ENCODE assay signal across 8 cellular contexts in the genomic region with DNA sequence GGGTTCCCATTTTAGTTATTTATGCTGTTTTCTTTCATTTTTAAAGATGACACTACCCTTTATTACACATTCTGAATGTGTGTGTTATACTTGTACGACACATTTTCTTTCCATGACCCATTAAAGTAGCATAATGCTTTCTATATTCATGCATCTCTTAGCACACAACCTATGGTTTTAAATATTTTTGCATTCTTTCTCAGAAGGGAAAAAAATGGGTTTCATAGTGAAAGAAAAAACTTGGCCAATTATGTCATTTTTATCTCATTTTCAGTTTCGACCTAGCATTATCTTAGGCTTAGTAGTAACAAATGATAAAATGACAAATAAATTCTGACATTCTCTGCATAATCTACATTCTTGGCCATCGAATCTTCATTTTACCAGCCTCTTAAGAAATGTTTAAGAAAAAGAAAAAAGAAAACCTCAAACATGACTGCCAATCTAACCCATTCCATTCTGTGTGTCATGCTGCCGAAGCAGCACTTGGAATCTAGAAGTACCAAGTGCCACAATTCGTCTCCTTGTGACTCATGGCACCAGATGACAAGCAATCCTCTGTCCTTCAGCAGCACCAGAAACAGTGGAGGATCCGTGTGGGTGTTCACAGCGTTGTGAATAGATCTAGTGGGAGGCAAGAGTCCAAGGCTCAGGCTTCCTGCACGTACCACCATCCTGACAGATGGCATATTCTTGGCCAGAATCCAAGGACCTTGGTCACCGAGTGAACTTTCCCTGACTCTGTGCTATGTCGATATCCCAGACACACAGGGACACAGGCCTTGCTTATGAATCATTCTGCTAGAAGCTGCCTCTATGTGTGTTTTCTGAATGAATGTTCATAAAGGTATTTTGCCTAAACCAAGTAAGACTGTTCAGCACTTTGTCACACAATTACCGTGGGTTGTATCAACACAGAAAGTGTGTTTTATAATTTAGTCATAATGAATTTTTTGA.
DNase-seq lines count a peak whose midpoint lies in the region; ATAC-seq and TF ChIP-seq lines count a peak whose summit lies in the region.

No MANE protein-coding gene starts in this region.

- no peak overlapping the region for H2BK15ac ChIP-seq in H9 (ENCODE audit: low read depth, low read length)

- H3K27ac ChIP-seq in H9 (ENCODE audit: insufficient read length, low read depth, low read length) = no peak overlapping the region

- no peak overlapping the region for H3K14ac ChIP-seq in H9 (ENCODE audit: insufficient read depth, low read length)

- no peak overlapping the region for H3T11ph ChIP-seq in H9 (ENCODE audit: low read length)

- H3K36me3 Mint-ChIP-seq in stimulated activated effector memory CD8-positive, alpha-beta T cell treated with anti-CD3 and anti-CD28 coated beads, Interleukin-12 subunit alpha, Interleukin-12 subunit beta, amount 100 ng/mL, for 72 hours = no peaks in the 10 kb centered on the region
- H3K36me3 Mint-ChIP-seq in H9 (ENCODE audit: insufficient read depth in 1 of 3, low read depth in 3 of 3) = no peaks in the 10 kb centered on the region

- H2AK5ac ChIP-seq in H9 (ENCODE audit: insufficient read length, low read length) = no peak overlapping the region

- no peaks in the 10 kb centered on the region for H3K9me3 Mint-ChIP-seq in stimulated activated effector memory CD8-positive, alpha-beta T cell treated with anti-CD3 and anti-CD28 coated beads, Interleukin-12 subunit alpha, Interleukin-12 subunit beta, amount 100 ng/mL, for 72 hours
- no peaks in the 10 kb centered on the region for H3K9me3 Mint-ChIP-seq in H9

- H3K4ac ChIP-seq in H9 (ENCODE audit: low read depth, low read length) = no peak overlapping the region

- no peaks in the 10 kb centered on the region for H3K27me3 Mint-ChIP-seq in H9 (ENCODE audit: low read depth)

- no peak overlapping the region for H2AFZ ChIP-seq in H9 (ENCODE audit: low read length)

- H3K4me1 ChIP-seq in H9 (ENCODE audit: insufficient read depth, low read length) = no peaks in the 10 kb centered on the region

- H3K79me2 ChIP-seq in H9 (ENCODE audit: insufficient read depth, low read length) = no peaks in the 10 kb centered on the region

- no peak overlapping the region for H2BK5ac ChIP-seq in H9 (ENCODE audit: insufficient read length, low read length)

- H3K56ac ChIP-seq in H9 (ENCODE audit: insufficient read length, low read depth, low read length) = no peak overlapping the region

- H2BK120ac ChIP-seq in H9 (ENCODE audit: low read depth, low read length, poor library complexity, severe bottlenecking) = no peak overlapping the region

- no peaks in the 10 kb centered on the region for H3K27me3 ChIP-seq in H9 (ENCODE audit: insufficient read depth, low read length)

- H3K9ac ChIP-seq in H9 (ENCODE audit: extremely low read depth, insufficient read length, low read length) = no peak overlapping the region

- H4K20me1 ChIP-seq in H9 (ENCODE audit: control insufficient read depth, insufficient read depth, insufficient read length) = no peaks in the 10 kb centered on the region

- H4K8ac ChIP-seq in H9 (replicated peaks; ENCODE audit: insufficient read length, low read depth, low read length) = no peak overlapping the region

- peak overlapping the region; percentile 43 for H3K4me3 ChIP-seq in WI38 (ENCODE audit: low read depth, low read length)

- no peak overlapping the region for H3K27ac Mint-ChIP-seq in stimulated activated effector memory CD8-positive, alpha-beta T cell treated with anti-CD3 and anti-CD28 coated beads, Interleukin-12 subunit alpha, Interleukin-12 subunit beta, amount 100 ng/mL, for 72 hours
- no peak overlapping the region for H3K27ac Mint-ChIP-seq in H9

- no peak overlapping the region for H3K4me2 ChIP-seq in H9 (ENCODE audit: insufficient read depth, insufficient read length, low read length)

- TF ChIP-seq CTCF in WI38 (IDR thresholded peaks at IDR 0.05; ENCODE audit: low read depth, low read length) (no peak), H9 (conservative IDR thresholded peaks at IDR 0.05) (no peak)

- H3K9me3 ChIP-seq in H9 (ENCODE audit: control insufficient read depth, low read depth, low read length) = no peaks in the 10 kb centered on the region

- DNase-seq in DMS 273 (lab: John Stamatoyannopoulos, UW; ENCODE audit: unreplicated experiment) = peak; percentile 97
- DNase-seq in hepatic stellate cell (ENCODE audit: low spot score) = peak; percentile 27
- DNase-seq in stimulated activated effector memory CD8-positive, alpha-beta T cell treated with anti-CD3 and anti-CD28 coated beads, Interleukin-12 subunit alpha, Interleukin-12 subunit beta, amount 100 ng/mL, for 72 hours (ENCODE audit: low spot score in 2 of 2) = peak in 1 of 2 donors; percentile 43
- no peak for DNase-seq in DMS79 (lab: John Stamatoyannopoulos, UW)
- no peak for DNase-seq in H9

- no peak overlapping the region for H4K91ac ChIP-seq in H9 (ENCODE audit: insufficient read length, low read depth, low read length)

- H3K79me1 ChIP-seq in H9 (ENCODE audit: insufficient read depth, low read depth, low read length, poor library complexity, severe bottlenecking) = no peaks in the 10 kb centered on the region

- no CpG with 5 or more reads among the region's 11 CpGs for WGBS in H9 (ENCODE audit: extremely low coverage, insufficient read length, low lambda C conversion rate)

- H3K23ac ChIP-seq in H9 (ENCODE audit: insufficient read length, low read depth, low read length) = no peak overlapping the region

- peak; percentile 60 for ATAC-seq in GM21423 (IDR thresholded peaks at IDR 0.05; ENCODE audit: unreplicated experiment)
- peak; percentile 75 for ATAC-seq in HG03575 (IDR thresholded peaks at IDR 0.05; ENCODE audit: extremely low read depth, insufficient number of reproducible peaks, low FRiP score, unreplicated experiment)
- ATAC-seq in stimulated activated effector memory CD8-positive, alpha-beta T cell treated with anti-CD3 and anti-CD28 coated beads, Interleukin-12 subunit alpha, Interleukin-12 subunit beta, amount 100 ng/mL, for 72 hours = peak; percentile 74

- no peak overlapping the region for H2BK20ac ChIP-seq in H9 (ENCODE audit: low read depth, low read length, poor library complexity, severe bottlenecking)

- H3K4me1 Mint-ChIP-seq in stimulated activated effector memory CD8-positive, alpha-beta T cell treated with anti-CD3 and anti-CD28 coated beads, Interleukin-12 subunit alpha, Interleukin-12 subunit beta, amount 100 ng/mL, for 72 hours = no peaks in the 10 kb centered on the region
- no peaks in the 10 kb centered on the region for H3K4me1 Mint-ChIP-seq in H9

- H3K23me2 ChIP-seq in H9 (ENCODE audit: insufficient read length, low read depth, low read length, poor library complexity, severe bottlenecking) = no peaks in the 10 kb centered on the region

- H4K5ac ChIP-seq in H9 (ENCODE audit: insufficient read length, low read depth, low read length) = no peak overlapping the region

- H3K4me3 Mint-ChIP-seq in stimulated activated effector memory CD8-positive, alpha-beta T cell treated with anti-CD3 and anti-CD28 coated beads, Interleukin-12 subunit alpha, Interleukin-12 subunit beta, amount 100 ng/mL, for 72 hours = no peak overlapping the region
- H3K4me3 Mint-ChIP-seq in H9 = no peak overlapping the region

- no peak overlapping the region for H3K18ac ChIP-seq in H9 (ENCODE audit: insufficient read length, low read depth, low read length)

- H2BK12ac ChIP-seq in H9 (ENCODE audit: insufficient read length, low read depth, low read length) = no peak overlapping the region

Comparison
In these comparisons a context has a peak if more than half of its experiments do, and no peak if none do; other contexts are left out.
1. DNase-seq: peak in DMS 273 (single experiment) and hepatic stellate cell (single experiment); none in DMS79 (single experiment) and H9 (single experiment).
2. Peak in every context shown above with its lines, with median percentiles within 50 percentile points of each other: ATAC-seq.